Comparison of ENCODE assay signal across 8 cellular contexts in the genomic region with DNA sequence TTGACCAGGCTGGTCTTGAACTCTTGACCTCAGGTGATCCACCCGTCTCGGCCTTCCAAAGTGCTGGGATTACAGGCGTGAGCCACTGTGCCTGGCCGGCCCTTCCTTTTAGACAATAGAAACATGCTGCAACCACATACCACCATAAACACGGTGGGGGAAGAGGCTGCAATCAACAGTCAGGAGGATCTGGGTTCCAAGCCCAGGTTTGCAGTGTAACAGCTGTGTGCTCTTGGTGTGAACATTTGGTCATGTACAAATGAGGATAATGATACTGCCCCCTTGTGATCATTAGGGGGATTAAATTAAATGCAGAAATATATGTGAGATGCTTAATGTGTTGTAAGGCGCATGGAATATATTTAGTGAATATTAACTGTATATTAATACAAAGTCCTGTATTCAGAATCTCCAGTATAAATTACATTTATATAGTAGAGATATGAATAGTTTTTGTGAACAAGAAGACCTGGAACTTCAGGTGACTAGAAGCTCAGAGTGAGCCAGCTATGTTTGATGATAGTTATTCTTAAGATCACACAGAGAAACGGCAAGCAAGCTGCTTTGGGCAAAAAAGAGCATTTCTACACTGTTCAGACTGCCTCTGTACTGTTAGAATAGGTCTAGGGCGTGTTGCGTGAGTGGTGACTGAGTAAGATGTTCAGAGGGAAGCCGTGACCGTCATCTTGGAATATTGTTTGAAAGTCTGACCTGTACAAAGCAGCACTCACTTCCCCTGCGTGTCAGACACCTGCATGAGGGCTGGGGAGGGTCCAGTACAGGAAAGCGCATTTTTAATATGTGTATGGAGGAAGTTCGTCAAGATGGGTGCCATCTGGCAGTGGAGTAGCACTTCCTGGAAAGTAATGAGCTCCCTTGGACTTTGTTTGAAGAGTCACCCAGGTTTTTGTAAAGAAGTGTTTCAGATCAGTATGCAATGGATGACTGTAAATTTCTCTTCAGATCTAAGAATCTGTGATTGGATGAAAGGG.
DNase-seq lines count a peak whose midpoint lies in the region; ATAC-seq and TF ChIP-seq lines count a peak whose summit lies in the region.

No MANE protein-coding gene starts in this region.

- H3K9me3 Mint-ChIP-seq in endothelial cell (ENCODE audit: unreplicated experiment) = no peaks in the 10 kb centered on the region
- H3K9me3 Mint-ChIP-seq in neural crest cell = no peaks in the 10 kb centered on the region

- DNase-seq in AG08396 (ENCODE audit: low spot score) (peak; percentile 44), GF-D8 (lab: John Stamatoyannopoulos, UW) (peak; percentile 64), Peyer's patch (no peak), endothelial cell (ENCODE audit: low spot score) (peak; percentile 8), neural crest cell (ENCODE audit: low read depth, low spot score) (no peak), mucosa of gallbladder (ENCODE audit: low spot score) (no peak)
- no peak for DNase-seq in stimulated activated CD4-positive, alpha-beta T cell treated with anti-CD3 and anti-CD28 coated beads, Interleukin-2, amount 100 ng/mL, for 24 hours

- H3K27ac Mint-ChIP-seq in endothelial cell (ENCODE audit: unreplicated experiment) (peak overlapping the region; percentile 67), neural crest cell (ENCODE audit: unreplicated experiment) (no peak overlapping the region)

- no peaks in the 10 kb centered on the region for H3K36me3 ChIP-seq in Peyer's patch

- peak; percentile 77 for ATAC-seq in HG03378 (IDR thresholded peaks at IDR 0.05; ENCODE audit: unreplicated experiment)

- no peaks in the 10 kb centered on the region for H3K27me3 ChIP-seq in Peyer's patch

- no peaks in the 10 kb centered on the region for H3K36me3 Mint-ChIP-seq in endothelial cell (ENCODE audit: low read depth, unreplicated experiment)
- H3K36me3 Mint-ChIP-seq in neural crest cell (ENCODE audit: low read depth) = no peaks in the 10 kb centered on the region

- H3K4me3 Mint-ChIP-seq in endothelial cell (ENCODE audit: unreplicated experiment) (no peak overlapping the region), neural crest cell (peak overlapping the region; percentile 41)

- H3K27me3 Mint-ChIP-seq in endothelial cell (ENCODE audit: unreplicated experiment) = peaks cover 5% of the 10 kb centered on the region
- no peaks in the 10 kb centered on the region for H3K27me3 Mint-ChIP-seq in neural crest cell (ENCODE audit: low read depth)

- peak; percentile 35 to 70 (median 60) for TF ChIP-seq CTCF in Peyer's patch (IDR thresholded peaks at IDR 0.05)
- peak; percentile 82 for TF ChIP-seq CTCF in endothelial cell (IDR thresholded peaks at IDR 0.05; ENCODE audit: unreplicated experiment)
- TF ChIP-seq CTCF in neural crest cell (conservative IDR thresholded peaks at IDR 0.05) = peak; percentile 74

- H3K27ac ChIP-seq in Peyer's patch = no peak overlapping the region

- H3K4me1 Mint-ChIP-seq in endothelial cell (ENCODE audit: unreplicated experiment) = peaks cover 24% of the 10 kb centered on the region
- peaks cover 47% of the 10 kb centered on the region for H3K4me1 Mint-ChIP-seq in neural crest cell

- H3K9me3 ChIP-seq in Peyer's patch = no peaks in the 10 kb centered on the region

- TF ChIP-seq POLR2A in Peyer's patch (IDR thresholded peaks at IDR 0.05) = no peak

- peaks cover 0 to 5% (median 0%) of the 10 kb centered on the region in 4 donors for H3K4me1 ChIP-seq in Peyer's patch

- H3K4me3 ChIP-seq in Peyer's patch = no peak overlapping the region

Comparison
In these comparisons a context has a peak if more than half of its experiments do, and no peak if none do; other contexts are left out.
1. DNase-seq: peak in AG08396 (single experiment), GF-D8 (single experiment) and endothelial cell (single experiment); none in Peyer's patch (0 of 3), neural crest cell (single experiment), mucosa of gallbladder (single experiment) and stimulated activated CD4-positive, alpha-beta T cell treated with anti-CD3 and anti-CD28 coated beads, Interleukin-2, amount 100 ng/mL, for 24 hours (0 of 2).
2. Peak in every context shown above with its lines, with median percentiles within 50 percentile points of each other: CTCF ChIP-seq.